20 cellular contexts compared by ENCODE assay signal in the genomic region with DNA sequence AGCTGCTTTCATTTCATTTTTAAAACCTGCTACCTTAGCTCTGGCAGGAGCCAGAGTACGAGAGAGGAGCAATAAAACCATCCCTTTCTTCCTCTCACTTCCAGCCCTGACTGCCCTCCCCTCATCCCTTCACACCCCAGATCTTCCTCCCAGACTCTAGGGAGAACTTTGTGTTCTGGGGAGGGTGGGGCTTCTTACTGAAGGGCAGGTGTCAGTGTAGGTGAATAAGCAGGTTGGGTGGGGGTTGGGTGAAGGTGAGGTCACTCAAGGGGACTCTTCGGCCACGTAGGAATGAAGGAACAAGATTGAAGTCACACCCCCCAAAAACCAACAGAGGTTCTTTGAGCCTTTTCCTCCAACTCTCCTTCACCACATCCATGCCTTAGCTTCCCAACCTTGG.
"Had no signal": no experiment of that assay in that cellular context is flagged by ENCODE, and none has a peak within 500 bp of the region (broad histone marks: within the 10 kb centered on the region; RNA-seq: fewer than 3 reads in every experiment).

No MANE protein-coding gene starts in this region.

- H3K27me3 Mint-ChIP-seq: central memory CD8-positive, alpha-beta T cell; naive thymus-derived CD8-positive, alpha-beta T cell; stimulated activated naive B cell treated with anti-CD40 and anti-IgM and Interleukin-4, amounts not matched to agents 10 μg/mL and 1 μg/mL and 100 μg/mL, for 72 hours; stimulated activated naive CD8-positive, alpha-beta T cell treated with anti-CD3 and anti-CD28 coated beads, Interleukin-15, Interleukin-2, amounts not matched to agents 100 ng/mL and 50 ng/mL, for 24 hours; type B pancreatic cell had no signal

- H3K36me3 Mint-ChIP-seq: mesothelial cell of epicardium, type B pancreatic cell had no signal

- H3K27me3 ChIP-seq: left lung, ovary, sigmoid colon, spleen had no signal

- H3K9me3 ChIP-seq: left lung, ovary, psoas muscle, sigmoid colon, spleen had no signal

- H3K27ac ChIP-seq: coronary artery, left lung, ovary, psoas muscle, sigmoid colon, spleen had no signal

- FAIRE-seq: frontal cortex, keratinocyte had no signal

- H3K36me3 ChIP-seq: left lung, ovary, sigmoid colon, spleen had no signal

- H3K9me3 Mint-ChIP-seq: central memory CD8-positive, alpha-beta T cell; mesothelial cell of epicardium; naive thymus-derived CD8-positive, alpha-beta T cell; nephron progenitor cell; stimulated activated naive B cell treated with anti-CD40 and anti-IgM and Interleukin-4, amounts not matched to agents 10 μg/mL and 1 μg/mL and 100 μg/mL, for 72 hours; stimulated activated naive CD8-positive, alpha-beta T cell treated with anti-CD3 and anti-CD28 coated beads, Interleukin-15, Interleukin-2, amounts not matched to agents 100 ng/mL and 50 ng/mL, for 24 hours; type B pancreatic cell had no signal

- H3K27ac Mint-ChIP-seq: mesothelial cell of epicardium; nephron progenitor cell; stimulated activated naive CD8-positive, alpha-beta T cell treated with anti-CD3 and anti-CD28 coated beads, Interleukin-15, Interleukin-2, amounts not matched to agents 100 ng/mL and 50 ng/mL, for 24 hours; type B pancreatic cell had no signal

- DNase-seq: effector CD4-positive, alpha-beta T cell; left lung; mesenchymal stem cell; naive thymus-derived CD8-positive, alpha-beta T cell; nephron progenitor cell; nucleus accumbens; ovary; posterior cingulate gyrus; psoas muscle; right cardiac atrium; sigmoid colon; spleen; stimulated activated naive B cell treated with anti-CD40 and anti-IgM and Interleukin-4, amounts not matched to agents 10 μg/mL and 1 μg/mL and 100 μg/mL, for 72 hours had no signal

- ATAC-seq: naive thymus-derived CD8-positive, alpha-beta T cell; psoas muscle; right cardiac atrium; stimulated activated naive B cell treated with anti-CD40 and anti-IgM and Interleukin-4, amounts not matched to agents 10 μg/mL and 1 μg/mL and 100 μg/mL, for 72 hours had no signal

- H3K4me1 Mint-ChIP-seq: nephron progenitor cell had no signal

- H3K4me3 Mint-ChIP-seq: central memory CD8-positive, alpha-beta T cell; mesothelial cell of epicardium; naive thymus-derived CD8-positive, alpha-beta T cell; nephron progenitor cell; stimulated activated naive B cell treated with anti-CD40 and anti-IgM and Interleukin-4, amounts not matched to agents 10 μg/mL and 1 μg/mL and 100 μg/mL, for 72 hours; stimulated activated naive CD8-positive, alpha-beta T cell treated with anti-CD3 and anti-CD28 coated beads, Interleukin-15, Interleukin-2, amounts not matched to agents 100 ng/mL and 50 ng/mL, for 24 hours; type B pancreatic cell had no signal

- H3K4me3 ChIP-seq: coronary artery, left lung, ovary, psoas muscle, sigmoid colon, spleen had no signal
